ENCODE assay signal across 10 cellular contexts in the genomic region with DNA sequence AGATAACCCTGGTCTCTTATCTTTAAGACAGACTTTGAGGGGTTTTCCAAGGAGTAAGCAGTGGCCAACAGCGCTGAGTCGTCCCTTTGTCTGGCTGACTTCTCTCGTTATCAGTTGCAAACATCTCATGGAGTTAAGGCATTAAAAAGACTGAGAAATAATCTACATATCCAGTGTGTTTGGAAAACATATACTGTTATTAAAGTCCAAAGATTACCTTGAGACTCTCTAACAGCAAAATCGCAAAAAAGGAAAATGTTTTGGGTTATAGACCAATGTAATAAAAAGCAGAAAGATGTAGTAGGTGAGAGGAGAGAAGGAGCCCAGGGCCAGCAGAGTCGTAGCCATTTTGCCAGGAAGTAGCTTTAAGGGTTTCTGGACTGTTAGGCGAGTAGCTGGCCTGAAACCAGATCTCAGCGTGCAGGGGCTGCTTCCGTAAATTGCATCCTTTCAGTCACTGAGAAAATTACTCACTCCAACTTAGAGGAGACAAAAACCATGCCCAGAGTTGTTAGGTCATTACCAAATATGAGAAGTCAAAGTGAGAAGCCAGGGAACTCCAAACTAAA. TPM values are rescaled to one million over a fixed set of nuclear protein-coding genes. Genes with fewer than 3 reads are reported as not detected.
DNase-seq lines count a peak whose midpoint lies in the region; ATAC-seq, FAIRE-seq and TF ChIP-seq lines count a peak whose summit lies in the region.
"Had no signal": no experiment of that assay in that cellular context is flagged by ENCODE, and none has a peak within 500 bp of the region (broad histone marks: within the 10 kb centered on the region; RNA-seq: fewer than 3 reads in every experiment).

No MANE protein-coding gene starts in this region.

- WGBS in K562 (ENCODE audit: insufficient coverage, low coverage, missing lambda C conversion rate): 4% methylated on average over 8 of the region's 8 CpGs

- POLR2A ChIA-PET in K562 (lab: Yijun Ruan, JAX): interaction anchor here (0.5 to 1.2 kb wide), 3 partner anchors 10 to 346 kb away, joined by 3 to 8 read pairs (median 3); no protein-coding TSS in a partner anchor

- H3K27ac ChIP-seq in HUES48 (ENCODE audit: low read depth, low read length) (peak overlapping the region; percentile 7), K562 (ENCODE audit: extremely low read depth, low read depth, low read length) (peak overlapping the region; percentile 69; the same call in 1 of the 3 replicates)

- H3K27me3 ChIP-seq in HUES48 (ENCODE audit: control insufficient read depth, insufficient read depth, low read length) (no peaks in the 10 kb centered on the region), K562 (ENCODE audit: control insufficient read depth in 2 of 2, insufficient read depth in 2 of 2, low read length in 2 of 2) (no peaks in the 10 kb centered on the region)

- H3K36me3 ChIP-seq in HUES48 (ENCODE audit: control insufficient read depth, insufficient read depth, low read length) (no peaks in the 10 kb centered on the region), K562 (ENCODE audit: control insufficient read depth, insufficient read depth, low read length) (no peaks in the 10 kb centered on the region)

- no peaks in the 10 kb centered on the region for H3K9me3 ChIP-seq in HUES48 (ENCODE audit: control insufficient read depth, insufficient read depth, low read length)
- no peaks in the 10 kb centered on the region for H3K9me3 ChIP-seq in K562 (replicated peaks; ENCODE audit: control insufficient read depth, insufficient read depth, low read depth, low read length)

- peak; percentile 10 for DNase-seq in NCI-H1436 (lab: John Stamatoyannopoulos, UW)
- no peak for DNase-seq in NCI-H1436 treated with DMSO at 0.1 percent for 48 hours (lab: John Stamatoyannopoulos, UW)
- peak in 2 of 4 experiments; percentile 41 to 55 for DNase-seq in K562 (ENCODE audit: extremely low read depth in 1 of 4, low spot score in 3 of 4)
- peak; percentile 53 for DNase-seq in skeletal muscle cell (ENCODE audit: low read depth)
- no peak for DNase-seq in activated naive CD4-positive, alpha-beta T cell treated with anti-CD3 and anti-CD28 coated beads, Interleukin-2, amount 50 U/mL, for 16 hours
- no peak for DNase-seq in mesenteric fat pad (ENCODE audit: low spot score)
- DNase-seq: activated CD4-positive, alpha-beta T cell treated with anti-CD3 and anti-CD28 coated beads, Interleukin-2, amount 50 U/mL, for 1 hour had no signal

- peak; percentile 75 for FAIRE-seq in K562 (lab: Jason Lieb, UNC)
- FAIRE-seq: A204.1 had no signal

- BruUV-seq in K562 (replicated peaks; lab: Mats Ljungman, UMichigan): no TSS peak

- H3K4me3 ChIP-seq in HUES48 (ENCODE audit: low read depth, low read length) (no peak overlapping the region), K562 (no peak overlapping the region), skeletal muscle cell (ENCODE audit: low read depth, low read length) (no peak overlapping the region)

- H3K79me2 ChIP-seq in K562 (ENCODE audit: control insufficient read depth, insufficient read depth, low read length): no peaks in the 10 kb centered on the region

- TF ChIP-seq RAD21 in K562 (CRISPR knock-in tag; conservative IDR thresholded peaks at IDR 0.05 in 1 of 2, IDR thresholded peaks at IDR 0.05 in 1 of 2): no peak

- no peak for TF ChIP-seq POLR2A in K562 (conservative IDR thresholded peaks at IDR 0.05)

- peaks cover 11% of the 10 kb centered on the region for H3K4me1 ChIP-seq in HUES48 (ENCODE audit: control insufficient read depth, insufficient read depth, low read length)
- peaks cover 0 to 15% of the 10 kb centered on the region in 2 experiments; a peak in 3 of 5 replicates for H3K4me1 ChIP-seq in K562 (replicated peaks in 1 of 2; ENCODE audit: control insufficient read depth in 2 of 2, insufficient read depth in 2 of 2, low read length in 2 of 2)

- H3K4me2 ChIP-seq in K562 (ENCODE audit: insufficient read depth, low read length): peak overlapping the region; percentile 42

- no peak for TF ChIP-seq CTCF in K562 (IDR thresholded peaks at IDR 0.05 in 2 of 3, conservative IDR thresholded peaks at IDR 0.05 in 1 of 3; ENCODE audit: insufficient read depth in 2 of 3, low read depth in 1 of 3, low read length in 3 of 3)

- in situ Hi-C loops in K562 (cut with MboI): no loop called here

- no peak overlapping the region; the same call in 1 of the 2 replicates for H3K9ac ChIP-seq in HUES48 (ENCODE audit: low read depth, low read length)
- peak overlapping the region in 1 of 2 experiments; percentile 27; a peak in 1 of 4 replicates for H3K9ac ChIP-seq in K562 (ENCODE audit: insufficient read depth in 1 of 2, low read depth in 2 of 2, low read length in 2 of 2)

- ATAC-seq in K562: peak; percentile 76
- ATAC-seq in GM21825 (IDR thresholded peaks at IDR 0.05; ENCODE audit: unreplicated experiment): no peak

- CTCF ChIA-PET in K562 (lab: Yijun Ruan, JAX; ENCODE audit: low intra/inter-chr PET ratio): no interaction called here

- TF ChIP-seq EP300 in K562 (IDR thresholded peaks at IDR 0.05; ENCODE audit: low read length): 0 out of 2 replicates have a peak, but pooled peaks have one; percentile 21

- no peaks in the 10 kb centered on the region for H3K9me1 ChIP-seq in K562 (ENCODE audit: control insufficient read depth, insufficient read depth, low read length)

- intact Hi-C loops in K562 (cut with micrococcal nuclease): no loop called here

- peak overlapping the region; percentile 86 for H2AFZ ChIP-seq in K562 (ENCODE audit: low read depth, low read length)

- no peaks in the 10 kb centered on the region for H4K20me1 ChIP-seq in K562 (replicated peaks; ENCODE audit: control insufficient read depth, insufficient read depth, low read length)

TF ChIP-seq in K562, 482 proteins besides CTCF, POLR2A, EP300 and RAD21 (continues in another document):
- TF ChIP-seq, protein P1, sequence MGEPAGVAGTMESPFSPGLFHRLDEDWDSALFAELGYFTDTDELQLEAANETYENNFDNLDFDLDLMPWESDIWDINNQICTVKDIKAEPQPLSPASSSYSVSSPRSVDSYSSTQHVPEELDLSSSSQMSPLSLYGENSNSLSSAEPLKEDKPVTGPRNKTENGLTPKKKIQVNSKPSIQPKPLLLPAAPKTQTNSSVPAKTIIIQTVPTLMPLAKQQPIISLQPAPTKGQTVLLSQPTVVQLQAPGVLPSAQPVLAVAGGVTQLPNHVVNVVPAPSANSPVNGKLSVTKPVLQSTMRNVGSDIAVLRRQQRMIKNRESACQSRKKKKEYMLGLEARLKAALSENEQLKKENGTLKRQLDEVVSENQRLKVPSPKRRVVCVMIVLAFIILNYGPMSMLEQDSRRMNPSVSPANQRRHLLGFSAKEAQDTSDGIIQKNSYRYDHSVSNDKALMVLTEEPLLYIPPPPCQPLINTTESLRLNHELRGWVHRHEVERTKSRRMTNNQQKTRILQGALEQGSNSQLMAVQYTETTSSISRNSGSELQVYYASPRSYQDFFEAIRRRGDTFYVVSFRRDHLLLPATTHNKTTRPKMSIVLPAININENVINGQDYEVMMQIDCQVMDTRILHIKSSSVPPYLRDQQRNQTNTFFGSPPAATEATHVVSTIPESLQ (CRISPR knock-in tag; IDR thresholded peaks at IDR 0.05): no peak
- TF ChIP-seq SMARCC2 (IDR thresholded peaks at IDR 0.05; ENCODE audit: low read depth) (peak; percentile 70), THRAP3 (IDR thresholded peaks at IDR 0.05; ENCODE audit: borderline replicate concordance) (no peak), MIER1 (IDR thresholded peaks at IDR 0.05; ENCODE audit: low read depth) (no peak), SP1 (CRISPR knock-in tag; IDR thresholded peaks at IDR 0.05) (no peak), SMAD1 (IDR thresholded peaks at IDR 0.05; ENCODE audit: low read depth, low read length, partially characterized antibody) (no peak)

RNA-seq across cellular contexts. Expression of a gene that starts 24.6 kb away (rescaled TPM):
- total RNA-seq in K562 (2011; cell fraction: chromatin; rRNA removed; ENCODE audit: low replicate concordance): 0.07 and 0.16 TPM in 2 replicates
- total RNA-seq in K562 (2011; cell fraction: nucleolus; rRNA removed): under 0.01 TPM in 1 of 2 replicates, not detected in the other
- total RNA-seq in K562 (2011; cell fraction: nucleoplasm; rRNA removed): 0.07 TPM in 1 of 2 replicates, not detected in the other
- 0.04 and 0.09 TPM in 2 replicates for total RNA-seq in K562 (2014; rRNA removed)
- 0.04 and 0.06 TPM in 2 replicates for total RNA-seq in K562 (2014; rRNA removed; fragmentation: Illumina TruSeq; extraction: Trizol)
- total RNA-seq in K562 (2015; rRNA removed; fragmentation: Illumina TruSeq; extraction: Trizol): 0.07 and 0.15 TPM in 2 replicates
- total RNA-seq in K562 (2021): 0.02 and 0.07 TPM in 2 replicates
- 0.03 and 0.09 TPM in 2 replicates for polyA plus RNA-seq in K562 (2011; rRNA removed)
- polyA plus RNA-seq in K562 (2011; cell fraction: cytosol; rRNA removed): 0.01 and 0.09 TPM in 2 replicates
- 0.30 and 0.67 TPM in 2 replicates for polyA plus RNA-seq in K562 (2011; cell fraction: nucleus; rRNA removed)
- 0.07 and 0.25 TPM in 2 replicates for polyA plus RNA-seq in K562 (2012)
- polyA plus RNA-seq in K562 (2014; fragmentation: Illumina TruSeq; extraction: Trizol): 0.03 and 0.06 TPM in 2 replicates
- under 1 TPM; 0.01 to 0.03 TPM for polyA plus RNA-seq in K562 (2014; fragmentation: Nextera tagmentation; extraction: Ambion mirVana)
- 0.15 and 0.30 TPM in 2 replicates for polyA plus RNA-seq in K562 (2014; rRNA removed)
- 0.09 TPM in 1 of 2 replicates, not detected in the other for polyA minus RNA-seq in K562 (2011; rRNA and poly(A)+ RNA removed)
- not detected in 2 replicates for polyA minus RNA-seq in K562 (2011; cell fraction: cytosol; rRNA and poly(A)+ RNA removed)
- under 0.01 and 0.22 TPM in 2 replicates for polyA minus RNA-seq in K562 (2011; cell fraction: nucleus; rRNA and poly(A)+ RNA removed)
- total RNA-seq in mesenteric fat pad: 0.61 TPM

RNA-seq across cellular contexts. Expression of a gene that starts 39.1 kb away (rescaled TPM):
- total RNA-seq in K562 (2011; cell fraction: chromatin; rRNA removed; ENCODE audit: low replicate concordance): 22.1 and 23.9 TPM in 2 replicates
- total RNA-seq in K562 (2011; cell fraction: nucleolus; rRNA removed): 25.7 and 28.6 TPM in 2 replicates
- total RNA-seq in K562 (2011; cell fraction: nucleoplasm; rRNA removed): 23.4 and 25.1 TPM in 2 replicates
- 57.6 and 66.2 TPM in 2 replicates for total RNA-seq in K562 (2014; rRNA removed)
- 35.8 and 41.6 TPM in 2 replicates for total RNA-seq in K562 (2014; rRNA removed; fragmentation: Illumina TruSeq; extraction: Trizol)
- 57.9 and 59.8 TPM in 2 replicates for total RNA-seq in K562 (2015; rRNA removed; fragmentation: Illumina TruSeq; extraction: Trizol)
- 43.6 and 48.6 TPM in 2 replicates for total RNA-seq in K562 (2021)
- 38.9 and 44.1 TPM in 2 replicates for polyA plus RNA-seq in K562 (2011; rRNA removed)
- polyA plus RNA-seq in K562 (2011; cell fraction: cytosol; rRNA removed): 48.7 and 64.2 TPM in 2 replicates
- polyA plus RNA-seq in K562 (2011; cell fraction: nucleus; rRNA removed): 70.8 and 98.6 TPM in 2 replicates
- polyA plus RNA-seq in K562 (2012): 48.5 and 50.6 TPM in 2 replicates
- 52.1 and 63.6 TPM in 2 replicates for polyA plus RNA-seq in K562 (2014; fragmentation: Illumina TruSeq; extraction: Trizol)
- polyA plus RNA-seq in K562 (2014; fragmentation: Nextera tagmentation; extraction: Ambion mirVana): 10 to 100 TPM; 13.2 to 15.9 TPM
- polyA plus RNA-seq in K562 (2014; rRNA removed): 58.3 and 59.8 TPM in 2 replicates
- polyA minus RNA-seq in K562 (2011; rRNA and poly(A)+ RNA removed): 32.3 and 38.6 TPM in 2 replicates
- 23.3 and 23.9 TPM in 2 replicates for polyA minus RNA-seq in K562 (2011; cell fraction: cytosol; rRNA and poly(A)+ RNA removed)
- polyA minus RNA-seq in K562 (2011; cell fraction: nucleus; rRNA and poly(A)+ RNA removed): 36.5 and 48.5 TPM in 2 replicates
- total RNA-seq in mesenteric fat pad: 24.5 TPM

Comparison
In these comparisons a context has a peak if more than half of its experiments do, and no peak if none do; other contexts are left out.
1. DNase-seq: peak in NCI-H1436 (single experiment) and skeletal muscle cell (single experiment); none in NCI-H1436 treated with DMSO at 0.1 percent for 48 hours (single experiment), activated naive CD4-positive, alpha-beta T cell treated with anti-CD3 and anti-CD28 coated beads, Interleukin-2, amount 50 U/mL, for 16 hours (single experiment) and mesenteric fat pad (single experiment).